Comparison of ENCODE assay signal across 24 cellular contexts in genomic region chr7:72544486-72544885, GRCh38.
A peak's percentile ranks its signal among the peaks of the same experiment; 100 is the strongest.
DNase-seq lines count a peak whose midpoint lies in the region; FAIRE-seq and TF ChIP-seq lines count a peak whose summit lies in the region.
"Had no signal": no experiment of that assay in that cellular context is flagged by ENCODE, and none has a peak within 500 bp of the region (broad histone marks: within the 10 kb centered on the region; RNA-seq: fewer than 3 reads in every experiment).

No MANE protein-coding gene starts in this region.

- H3K9ac ChIP-seq in astrocyte (ENCODE audit: low read length) (no peak overlapping the region), neural progenitor cell (no peak overlapping the region)
- H3K9ac ChIP-seq: BLaER1 treated with 17β-estradiol and CSF1 and Interleukin-3, amounts not matched to agents 10 nM and 100 nM had no signal

- H3F3A ChIP-seq in neural progenitor cell (ENCODE audit: low read depth): no peaks in the 10 kb centered on the region

- H3K79me2 ChIP-seq in astrocyte (ENCODE audit: insufficient read depth, low read length) (no peaks in the 10 kb centered on the region), neural progenitor cell (ENCODE audit: low read depth) (no peaks in the 10 kb centered on the region)

- DNase-seq in COLO829 (ENCODE audit: low spot score) (peak; percentile 59), astrocyte (ENCODE audit: low read depth) (no peak), epidermal melanocyte (ENCODE audit: insufficient read length, low spot score) (peak; percentile 29), neural progenitor cell (ENCODE audit: low spot score) (no peak), DMS79 treated with DMSO at 0.1 percent for 48 hours (lab: John Stamatoyannopoulos, UW) (no peak), COR-L47 (lab: John Stamatoyannopoulos, UW) (no peak)
- no peak for DNase-seq in effector CD4-positive, alpha-beta T cell
- DNase-seq: AML-193; Caco-2; Calu3; CD4-positive, alpha-beta T cell; CD8-positive, alpha-beta T cell; DND-41; EL; GDM1 had no signal

- H3K4me2 ChIP-seq in astrocyte (ENCODE audit: low read length) (no peak overlapping the region), neural progenitor cell (no peak overlapping the region)
- H3K4me2 ChIP-seq: A549; BLaER1 treated with 17β-estradiol and CSF1 and Interleukin-3, amounts not matched to agents 10 nM and 100 nM had no signal

- H4K20me1 ChIP-seq in astrocyte (ENCODE audit: insufficient read depth, low read length) (no peaks in the 10 kb centered on the region), neural progenitor cell (ENCODE audit: low read depth) (no peaks in the 10 kb centered on the region)
- H4K20me1 ChIP-seq: BLaER1 treated with 17β-estradiol and CSF1 and Interleukin-3, amounts not matched to agents 10 nM and 100 nM had no signal

- H3K27me3 ChIP-seq in astrocyte (ENCODE audit: insufficient read depth, low read length) (no peaks in the 10 kb centered on the region), neural progenitor cell (no peaks in the 10 kb centered on the region)
- H3K27me3 ChIP-seq: BLaER1 treated with 17β-estradiol and CSF1 and Interleukin-3, amounts not matched to agents 10 nM and 100 nM had no signal

- H3K4me3 ChIP-seq in astrocyte (ENCODE audit: insufficient read depth, low read depth, low read length) (no peak overlapping the region), neural progenitor cell (no peak overlapping the region)
- H3K4me3 ChIP-seq: A549; BLaER1 treated with 17β-estradiol and CSF1 and Interleukin-3, amounts not matched to agents 10 nM and 100 nM; GM12878 had no signal

- H3K9me3 ChIP-seq in astrocyte (ENCODE audit: insufficient read depth, low read depth, low read length) (no peaks in the 10 kb centered on the region), neural progenitor cell (ENCODE audit: low read depth) (no peaks in the 10 kb centered on the region)
- H3K9me3 ChIP-seq: A549; BLaER1 treated with 17β-estradiol and CSF1 and Interleukin-3, amounts not matched to agents 10 nM and 100 nM; Caco-2 had no signal

- no peaks in the 10 kb centered on the region for H3K4me1 ChIP-seq in astrocyte (ENCODE audit: insufficient read depth, low read length)
- H3K4me1 ChIP-seq in neural progenitor cell: no peaks in the 10 kb centered on the region
- H3K4me1 ChIP-seq: A549, Caco-2 had no signal

- no peaks in the 10 kb centered on the region for H3K36me3 Mint-ChIP-seq in astrocyte (ENCODE audit: low read depth, unreplicated experiment)
- H3K36me3 Mint-ChIP-seq in neural progenitor cell: no peaks in the 10 kb centered on the region
- H3K36me3 Mint-ChIP-seq: CD8-positive, alpha-beta T cell had no signal

- peaks cover 4% of the 10 kb centered on the region for H3K4me1 Mint-ChIP-seq in astrocyte (ENCODE audit: low read depth, unreplicated experiment)
- peaks cover 14% of the 10 kb centered on the region for H3K4me1 Mint-ChIP-seq in neural progenitor cell
- H3K4me1 Mint-ChIP-seq: B cell had no signal

- H3K9me3 Mint-ChIP-seq in astrocyte (ENCODE audit: unreplicated experiment) (no peaks in the 10 kb centered on the region), neural progenitor cell (no peaks in the 10 kb centered on the region)
- H3K9me3 Mint-ChIP-seq: CD4-positive, alpha-beta T cell; CD8-positive, alpha-beta T cell had no signal

- H3K4me3 Mint-ChIP-seq in astrocyte (ENCODE audit: unreplicated experiment) (no peak overlapping the region), neural progenitor cell (no peak overlapping the region)
- H3K4me3 Mint-ChIP-seq: B cell; CD4-positive, alpha-beta T cell; CD8-positive, alpha-beta T cell had no signal

- H3K27ac Mint-ChIP-seq in astrocyte (ENCODE audit: unreplicated experiment) (no peak overlapping the region), neural progenitor cell (peak overlapping the region; percentile 46)
- H3K27ac Mint-ChIP-seq: B cell; CD4-positive, alpha-beta T cell; CD8-positive, alpha-beta T cell had no signal

- H3K27ac ChIP-seq in astrocyte (ENCODE audit: low read depth, low read length) (no peak overlapping the region), neural progenitor cell (no peak overlapping the region)
- H3K27ac ChIP-seq: 22Rv1; A549; BLaER1 treated with 17β-estradiol and CSF1 and Interleukin-3, amounts not matched to agents 10 nM and 100 nM; C4-2B had no signal

- no peaks in the 10 kb centered on the region for H3K36me3 ChIP-seq in astrocyte (ENCODE audit: insufficient read depth, low read length)
- no peaks in the 10 kb centered on the region for H3K36me3 ChIP-seq in neural progenitor cell
- H3K36me3 ChIP-seq: BLaER1 treated with 17β-estradiol and CSF1 and Interleukin-3, amounts not matched to agents 10 nM and 100 nM had no signal

- H2AFZ ChIP-seq in astrocyte (ENCODE audit: low read depth, low read length): no peak overlapping the region
- H2AFZ ChIP-seq in neural progenitor cell (replicated peaks): no peak overlapping the region

- TF ChIP-seq CTCF in astrocyte (IDR thresholded peaks at IDR 0.05; ENCODE audit: insufficient read depth, low read depth, low read length): no peak
- TF ChIP-seq CTCF in neural progenitor cell (IDR thresholded peaks at IDR 0.05): no peak

- FAIRE-seq in astrocyte (lab: Jason Lieb, UNC): peak; percentile 9
- FAIRE-seq: A549, D721Med, GM12878, GM12892, GM18507 had no signal

- H3K27me3 Mint-ChIP-seq in astrocyte (ENCODE audit: low read depth, unreplicated experiment) (peaks cover 2% of the 10 kb centered on the region), neural progenitor cell (ENCODE audit: insufficient read depth, low read depth) (peaks cover 5% of the 10 kb centered on the region)
- H3K27me3 Mint-ChIP-seq: B cell; CD4-positive, alpha-beta T cell had no signal

Comparison
In these comparisons a context has a peak if more than half of its experiments do, and no peak if none do; other contexts are left out.
1. DNase-seq: peak in COLO829 (single experiment) and epidermal melanocyte (single experiment); none in astrocyte (single experiment), neural progenitor cell (single experiment), effector CD4-positive, alpha-beta T cell (single experiment), DMS79 treated with DMSO at 0.1 percent for 48 hours (single experiment) and COR-L47 (single experiment).